ENCODE assay signal across 26 cellular contexts in genomic region chr6:84816196-84816745, GRCh38. TPM values are rescaled to one million over a fixed set of nuclear protein-coding genes. Genes with fewer than 3 reads are reported as not detected.
"Had no signal": no experiment of that assay in that cellular context is flagged by ENCODE, and none has a peak within 500 bp of the region (broad histone marks: within the 10 kb centered on the region; RNA-seq: fewer than 3 reads in every experiment).

No MANE protein-coding gene starts in this region.

- H3K36me3 Mint-ChIP-seq: immature natural killer cell, mesothelial cell of epicardium, naive B cell had no signal

- H3K27me3 Mint-ChIP-seq: effector memory CD8-positive, alpha-beta T cell; naive B cell had no signal

- H3K27ac ChIP-seq: coronary artery, esophagus muscularis mucosa, foreskin keratinocyte, gastroesophageal sphincter, heart left ventricle, hepatocyte, left lung, lower lobe of right lung had no signal

- H3K9me3 ChIP-seq: gastroesophageal sphincter, lower lobe of right lung had no signal

- DNase-seq: cerebellar nuclear complex; effector CD8-positive, alpha-beta T cell; effector memory CD8-positive, alpha-beta T cell; endodermal cell; foreskin keratinocyte; heart left ventricle; hypothalamus; immature natural killer cell; islet precursor cell; kidney; kidney glomerular epithelial cell; left colon; left lung; left ventricle myocardium superior; lower lobe of right lung; mesenchymal stem cell; mucosa of descending colon; naive B cell had no signal

- ATAC-seq: effector memory CD8-positive, alpha-beta T cell; foreskin keratinocyte; gastroesophageal sphincter; heart left ventricle; left colon; left lung; left ventricle myocardium superior; lower lobe of right lung; mucosa of descending colon had no signal

- H3K4me3 Mint-ChIP-seq: effector memory CD8-positive, alpha-beta T cell; endodermal cell; immature natural killer cell; mesothelial cell of epicardium; naive B cell had no signal

- H3K4me2 ChIP-seq: hepatocyte had no signal

- H2AFZ ChIP-seq: hepatocyte had no signal

- H3K4me3 ChIP-seq: coronary artery, esophagus muscularis mucosa, gastroesophageal sphincter, heart left ventricle, hepatocyte, left lung, lower lobe of right lung, mucosa of descending colon had no signal

- H3K4me1 Mint-ChIP-seq: endodermal cell, immature natural killer cell, mesothelial cell of epicardium, naive B cell had no signal

- H3K4me1 ChIP-seq: esophagus muscularis mucosa, foreskin keratinocyte, gastroesophageal sphincter, heart left ventricle, left lung, lower lobe of right lung had no signal

- H3K27ac Mint-ChIP-seq: effector memory CD8-positive, alpha-beta T cell; endodermal cell; immature natural killer cell; mesothelial cell of epicardium; naive B cell had no signal

- FAIRE-seq: colon, endometrium, frontal cortex, kidney had no signal

- H3K79me2 ChIP-seq: hepatocyte had no signal

- H3K27me3 ChIP-seq: esophagus muscularis mucosa, foreskin keratinocyte, gastroesophageal sphincter, heart left ventricle, hepatocyte, left lung had no signal

- H3K36me3 ChIP-seq: esophagus muscularis mucosa, gastroesophageal sphincter, heart left ventricle, left lung, lower lobe of right lung had no signal

RNA-seq across cellular contexts. Expression of gene TBX18, which starts 51.9 kb away (rescaled TPM):
- total RNA-seq: foreskin keratinocyte had no signal
- polyA plus RNA-seq: foreskin keratinocyte, immature natural killer cell had no signal
